In the genomic region with DNA sequence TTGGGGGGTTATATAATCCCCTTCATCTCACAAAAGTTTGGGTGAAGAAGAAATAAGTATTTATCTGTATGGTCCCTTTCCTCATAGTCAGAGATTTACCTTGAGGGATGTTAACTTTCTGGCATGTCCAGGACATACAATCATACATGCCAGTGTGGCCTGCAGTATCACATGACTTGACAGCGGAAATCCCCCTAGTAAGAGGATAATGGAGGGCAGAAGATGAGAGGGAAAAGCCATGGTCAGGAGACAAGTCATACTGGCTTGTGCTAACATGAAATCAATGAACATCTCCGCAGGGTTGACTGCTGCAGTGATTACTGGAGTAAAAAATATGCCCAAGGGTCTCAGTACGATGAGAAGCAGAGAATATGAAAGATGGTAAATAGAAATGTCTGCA, we compare ENCODE assay signal across 1 cellular context.
TF ChIP-seq lines count a peak whose summit lies in the region.

No MANE protein-coding gene starts in this region.

TF ChIP-seq in H1, 55 proteins besides CTCF, POLR2A, EP300 and RAD21 (continued from another document):
- TF ChIP-seq SAP30 (IDR thresholded peaks at IDR 0.05; ENCODE audit: insufficient read depth, insufficient replicate concordance, low read length) (no peak), CBX8 (IDR thresholded peaks at IDR 0.05; ENCODE audit: borderline replicate concordance, low read depth, low read length) (no peak)
